In genomic region chr4:168076989-168077725, GRCh38 we compare ENCODE assay signal across 8 cellular contexts. TPM values are rescaled to one million over a fixed set of nuclear protein-coding genes. Genes with fewer than 3 reads are reported as not detected.
DNase-seq lines count a peak whose midpoint lies in the region; ATAC-seq and TF ChIP-seq lines count a peak whose summit lies in the region.

No MANE protein-coding gene starts in this region.

- H3K9me3 Mint-ChIP-seq in HFFc6, result no peaks in the 10 kb centered on the region

- 4 to 10% (median 8%) methylated on average over 2 of the region's 2 CpGs for WGBS in stomach, 5 donors

- peak in 1 of 2 donors; percentile 59 for ATAC-seq in lower lobe of right lung

- no peaks in the 10 kb centered on the region for H3K4me1 ChIP-seq in A673 (ENCODE audit: insufficient read depth, low read length, poor library complexity, severe bottlenecking)
- no peaks in the 10 kb centered on the region for H3K4me1 ChIP-seq in lower lobe of right lung
- no peaks in the 10 kb centered on the region for H3K4me1 ChIP-seq in stomach

- H3K4me3 ChIP-seq in A673 (ENCODE audit: low read depth, low read length, poor library complexity, severe bottlenecking) (no peak overlapping the region), MG63 (no peak overlapping the region), coronary artery (no peak overlapping the region), lower lobe of right lung (no peak overlapping the region), stomach (no peak overlapping the region)

- H3K4me1 Mint-ChIP-seq in HFFc6 (ENCODE audit: low read depth), result peaks cover 12% of the 10 kb centered on the region

- BruUV-seq in A673 (replicated peaks; lab: Mats Ljungman, UMichigan), result no TSS peak

- POLR2A ChIA-PET in A673 (lab: Charles Lee; ENCODE audit: low non-redundant PET), result no interaction called here

- H3K4me3 Mint-ChIP-seq in HFFc6, result no peak overlapping the region

- peaks cover 7% of the 10 kb centered on the region for H3K27me3 ChIP-seq in A673 (replicated peaks; ENCODE audit: insufficient read depth, low read depth, low read length, poor library complexity)
- no peaks in the 10 kb centered on the region for H3K27me3 ChIP-seq in MG63
- no peaks in the 10 kb centered on the region for H3K27me3 ChIP-seq in lower lobe of right lung (ENCODE audit: low read depth)
- H3K27me3 ChIP-seq in stomach, result no peaks in the 10 kb centered on the region

- no peak overlapping the region for H3K27ac ChIP-seq in A673 (ENCODE audit: low read depth, low read length, poor library complexity, severe bottlenecking)
- no peak overlapping the region for H3K27ac ChIP-seq in coronary artery
- H3K27ac ChIP-seq in lower lobe of right lung, result no peak overlapping the region
- H3K27ac ChIP-seq in stomach, result no peak overlapping the region

- TF ChIP-seq POLR2A in stomach (IDR thresholded peaks at IDR 0.05), result no peak

- H3K9me3 ChIP-seq in A673 (ENCODE audit: low read depth, low read length, poor library complexity, severe bottlenecking) (no peaks in the 10 kb centered on the region), MG63 (no peaks in the 10 kb centered on the region), lower lobe of right lung (no peaks in the 10 kb centered on the region), stomach (no peaks in the 10 kb centered on the region)

- no peaks in the 10 kb centered on the region for H3K36me3 Mint-ChIP-seq in HFFc6 (ENCODE audit: low read depth)

- no peak overlapping the region for H3K27ac Mint-ChIP-seq in HFFc6

- no peaks in the 10 kb centered on the region; the same call in 1 of the 2 replicates for H3K27me3 Mint-ChIP-seq in HFFc6 (ENCODE audit: insufficient read depth)

- H3K36me3 ChIP-seq in A673 (ENCODE audit: insufficient read depth, low read length, poor library complexity, severe bottlenecking) (no peaks in the 10 kb centered on the region), MG63 (no peaks in the 10 kb centered on the region), lower lobe of right lung (no peaks in the 10 kb centered on the region), stomach (no peaks in the 10 kb centered on the region)

- intact Hi-C loops in A673 (cut with micrococcal nuclease; ENCODE audit: unreplicated experiment) (loop anchor here (2.0 kb wide), 2 partner anchors 454 to 1056 kb away; no protein-coding TSS in a partner anchor), lower lobe of right lung (cut with DNase I) (no loop called here), stomach (cut with DNase I; ENCODE audit: low total_unique reads) (no loop called here)

- peak; percentile 71 for DNase-seq in A673 (ENCODE audit: low spot score)
- DNase-seq in HFFc6, result peak; percentile 55
- peak; percentile 41 for DNase-seq in MG63
- peak; percentile 38 for DNase-seq in SW480 (ENCODE audit: low spot score)
- DNase-seq in coronary artery (ENCODE audit: low spot score), result no peak
- no peak for DNase-seq in lower lobe of right lung
- peak; percentile 75 for DNase-seq in stomach

- no peak for TF ChIP-seq EP300 in stomach (IDR thresholded peaks at IDR 0.05)

- TF ChIP-seq CTCF in A673 (conservative IDR thresholded peaks at IDR 0.05; ENCODE audit: low read depth, low read length), result peak; percentile 93
- peak; percentile 84 for TF ChIP-seq CTCF in GM12872 (IDR thresholded peaks at IDR 0.05; ENCODE audit: insufficient read depth, low read depth, low read length)
- peak; percentile 98 for TF ChIP-seq CTCF in HFFc6 (IDR thresholded peaks at IDR 0.05)
- TF ChIP-seq CTCF in coronary artery (IDR thresholded peaks at IDR 0.05), result peak; percentile 52
- TF ChIP-seq CTCF in lower lobe of right lung (IDR thresholded peaks at IDR 0.05), result peak; percentile 76
- TF ChIP-seq CTCF in stomach (IDR thresholded peaks at IDR 0.05), result peak in 5 of 7 experiments; percentile 50 to 78 (median 59)

- CTCF ChIA-PET in A673 (lab: Charles Lee), result no interaction called here

RNA-seq across cellular contexts. Expression of gene ANXA10, which starts 15.2 kb away (rescaled TPM):
- total RNA-seq in A673 (2021), result not detected in 2 replicates
- 1 to 10 TPM in 2 of 6 experiments, under 1 TPM in 4; 0.46 to 1.9 (median 0.85) TPM for total RNA-seq in HFFc6 (2021; fragmentation: NEBNext Ultra II Directional; extraction: Animal tissue kit (Norgen Biotek cat#: 25700))
- not detected in 2 replicates for total RNA-seq in MG63 (2014; rRNA removed; shearing (Covaris generic); ENCODE audit: low replicate concordance)
- total RNA-seq in lower lobe of right lung, result not detected
- total RNA-seq in stomach, result 100 to 1,000 TPM in 3 of 5 donors, 10 to 100 TPM in 1, not detected in 1; 49.6 to 721 (median 223) TPM
- polyA plus RNA-seq in stomach, result 100 to 1,000 TPM in 2 of 3 donors, 10 to 100 TPM in 1; 58.2 to 669 (median 368) TPM

Comparison
In these comparisons a context has a peak if more than half of its experiments do, and no peak if none do; other contexts are left out.
1. DNase-seq: peak in A673 (single experiment), HFFc6 (single experiment), MG63 (single experiment), SW480 (single experiment) and stomach (single experiment); none in coronary artery (single experiment) and lower lobe of right lung (single experiment).
2. Peak in every context shown above with its lines, with median percentiles within 50 percentile points of each other: CTCF ChIP-seq.